8 cellular contexts compared by ENCODE assay signal in genomic region chr6:33297406-33297955, GRCh38. TPM values are rescaled to one million over a fixed set of nuclear protein-coding genes. Genes with fewer than 3 reads are reported as not detected.
DNase-seq lines count a peak whose midpoint lies in the region; ATAC-seq, FAIRE-seq and TF ChIP-seq lines count a peak whose summit lies in the region.

No MANE protein-coding gene starts in this region.

- H3K4me3 Mint-ChIP-seq in stimulated activated memory B cell treated with anti-CD40 and anti-IgM and Interleukin-4, amounts not matched to agents 10 μg/mL and 1 μg/mL and 100 μg/mL, for 72 hours, result peak overlapping the region; percentile 68

- peak overlapping the region; percentile 94 for H3K27ac Mint-ChIP-seq in stimulated activated memory B cell treated with anti-CD40 and anti-IgM and Interleukin-4, amounts not matched to agents 10 μg/mL and 1 μg/mL and 100 μg/mL, for 72 hours

- H3K36me3 Mint-ChIP-seq in stimulated activated memory B cell treated with anti-CD40 and anti-IgM and Interleukin-4, amounts not matched to agents 10 μg/mL and 1 μg/mL and 100 μg/mL, for 72 hours, result peaks cover 35% of the 10 kb centered on the region

- peak overlapping the region; percentile 92 for H3K4me3 ChIP-seq in BE2C (ENCODE audit: low read depth, low read length)
- peak overlapping the region; percentile 96 to 97 for H3K4me3 ChIP-seq in ascending aorta

- H3K9me3 ChIP-seq in BE2C (no peaks in the 10 kb centered on the region), ascending aorta (no peaks in the 10 kb centered on the region)

- H3K36me3 ChIP-seq in BE2C (no peaks in the 10 kb centered on the region; the same call in 1 of the 2 replicates), ascending aorta (peaks cover 32 to 45% of the 10 kb centered on the region in 2 donors)

- H3K4me1 ChIP-seq in BE2C, result no peaks in the 10 kb centered on the region; the same call in 1 of the 2 replicates
- H3K4me1 ChIP-seq in ascending aorta, result peaks cover 7 to 18% of the 10 kb centered on the region in 2 donors

- no peaks in the 10 kb centered on the region for H3K27me3 Mint-ChIP-seq in stimulated activated memory B cell treated with anti-CD40 and anti-IgM and Interleukin-4, amounts not matched to agents 10 μg/mL and 1 μg/mL and 100 μg/mL, for 72 hours

- no peak for FAIRE-seq in GM19239 (lab: Jason Lieb, UNC)

- TF ChIP-seq CTCF in BE2C (IDR thresholded peaks at IDR 0.05; ENCODE audit: low read depth, low read length) (no peak), ascending aorta (IDR thresholded peaks at IDR 0.05) (no peak)

- H3K4me1 Mint-ChIP-seq in stimulated activated memory B cell treated with anti-CD40 and anti-IgM and Interleukin-4, amounts not matched to agents 10 μg/mL and 1 μg/mL and 100 μg/mL, for 72 hours, result peaks cover 51% of the 10 kb centered on the region

- DNase-seq in BE2C (no peak), HT1080 (ENCODE audit: low read depth) (peak; percentile 51), ascending aorta (ENCODE audit: low spot score in 2 of 2) (no peak), iPS-NIHi7 (ENCODE audit: extremely low spot score) (peak; percentile 82), GM19239 (ENCODE audit: insufficient read length, low spot score) (no peak), SKM-1 treated with dmso at 0.1 percent for 144 hours (lab: John Stamatoyannopoulos, UW; ENCODE audit: unreplicated experiment) (no peak)

- H3K27ac ChIP-seq in ascending aorta, result peak overlapping the region; percentile 97 to 98

- no peaks in the 10 kb centered on the region for H3K27me3 ChIP-seq in BE2C
- H3K27me3 ChIP-seq in ascending aorta, result no peaks in the 10 kb centered on the region

- intact Hi-C loops in ascending aorta (cut with DNase I), result loop anchor here (5.0 kb wide), 1 partner anchor 130 kb away; no protein-coding TSS in a partner anchor

- H3K9me3 Mint-ChIP-seq in stimulated activated memory B cell treated with anti-CD40 and anti-IgM and Interleukin-4, amounts not matched to agents 10 μg/mL and 1 μg/mL and 100 μg/mL, for 72 hours, result no peaks in the 10 kb centered on the region

- no peak for ATAC-seq in stimulated activated memory B cell treated with anti-CD40 and anti-IgM and Interleukin-4, amounts not matched to agents 10 μg/mL and 1 μg/mL and 100 μg/mL, for 72 hours
- ATAC-seq in GM18520 (IDR thresholded peaks at IDR 0.05; ENCODE audit: unreplicated experiment), result no peak

RNA-seq across cellular contexts. Expression of gene RGL2, which starts 1.3 kb away (rescaled TPM):
- 67.6 TPM for polyA plus RNA-seq in BE2C (2012; ENCODE audit: insufficient read depth, insufficient read length, low read depth)
- 37.3 and 37.6 TPM in 2 replicates for total RNA-seq in HT1080 (2014; rRNA removed; shearing (Covaris generic))
- polyA plus RNA-seq in HT1080 (2015; cell fraction: cytosol; rRNA removed), result 37.7 and 42.6 TPM in 2 replicates
- 185 and 203 TPM in 2 replicates for polyA plus RNA-seq in HT1080 (2015; cell fraction: nucleus; rRNA removed)
- 63.9 TPM for total RNA-seq in ascending aorta

RNA-seq across cellular contexts. Expression of gene PFDN6, which starts 8.1 kb away (rescaled TPM):
- polyA plus RNA-seq in BE2C (2012; ENCODE audit: insufficient read depth, insufficient read length, low read depth), result 110 TPM
- total RNA-seq in HT1080 (2014; rRNA removed; shearing (Covaris generic)), result 194 and 225 TPM in 2 replicates
- 260 and 275 TPM in 2 replicates for polyA plus RNA-seq in HT1080 (2015; cell fraction: cytosol; rRNA removed)
- polyA plus RNA-seq in HT1080 (2015; cell fraction: nucleus; rRNA removed), result 173 and 211 TPM in 2 replicates
- 11.3 TPM for total RNA-seq in ascending aorta

RNA-seq across cellular contexts. Expression of gene WDR46, which starts 8.4 kb away (rescaled TPM):
- 108 TPM for polyA plus RNA-seq in BE2C (2012; ENCODE audit: insufficient read depth, insufficient read length, low read depth)
- total RNA-seq in HT1080 (2014; rRNA removed; shearing (Covaris generic)), result 170 and 256 TPM in 2 replicates
- polyA plus RNA-seq in HT1080 (2015; cell fraction: cytosol; rRNA removed), result 81.1 and 91.8 TPM in 2 replicates
- 211 and 236 TPM in 2 replicates for polyA plus RNA-seq in HT1080 (2015; cell fraction: nucleus; rRNA removed)
- total RNA-seq in ascending aorta, result 70.6 TPM

RNA-seq across cellular contexts. Expression of gene TAPBP, which starts 16.4 kb away (rescaled TPM):
- polyA plus RNA-seq in BE2C (2012; ENCODE audit: insufficient read depth, insufficient read length, low read depth), result 8.3 TPM
- total RNA-seq in HT1080 (2014; rRNA removed; shearing (Covaris generic)), result 42.4 and 68.0 TPM in 2 replicates
- 90.8 and 92.5 TPM in 2 replicates for polyA plus RNA-seq in HT1080 (2015; cell fraction: cytosol; rRNA removed)
- polyA plus RNA-seq in HT1080 (2015; cell fraction: nucleus; rRNA removed), result 90.1 and 109 TPM in 2 replicates
- total RNA-seq in ascending aorta, result 185 TPM

RNA-seq across cellular contexts. Expression of gene ZBTB22, which starts 20.1 kb away (rescaled TPM):
- 20.3 TPM for polyA plus RNA-seq in BE2C (2012; ENCODE audit: insufficient read depth, insufficient read length, low read depth)
- 10.9 and 12.4 TPM in 2 replicates for total RNA-seq in HT1080 (2014; rRNA removed; shearing (Covaris generic))
- 9.8 and 10.2 TPM in 2 replicates for polyA plus RNA-seq in HT1080 (2015; cell fraction: cytosol; rRNA removed)
- 9.7 TPM in 2 replicates for polyA plus RNA-seq in HT1080 (2015; cell fraction: nucleus; rRNA removed)
- total RNA-seq in ascending aorta, result 35.5 TPM

Comparison
In these comparisons a context has a peak if more than half of its experiments do, and no peak if none do; other contexts are left out.
1. DNase-seq: peak in HT1080 (single experiment) and iPS-NIHi7 (single experiment); none in BE2C (single experiment), ascending aorta (0 of 2), GM19239 (single experiment) and SKM-1 treated with dmso at 0.1 percent for 144 hours (single experiment).
2. RNA of gene PFDN6, which starts 8.1 kb away (total RNA-seq): 194 to 225 TPM in HT1080; 11.3 TPM in ascending aorta (single experiment); every median in the first group is over 10 times any median in the second.